8 cellular contexts compared by ENCODE assay signal in the genomic region with DNA sequence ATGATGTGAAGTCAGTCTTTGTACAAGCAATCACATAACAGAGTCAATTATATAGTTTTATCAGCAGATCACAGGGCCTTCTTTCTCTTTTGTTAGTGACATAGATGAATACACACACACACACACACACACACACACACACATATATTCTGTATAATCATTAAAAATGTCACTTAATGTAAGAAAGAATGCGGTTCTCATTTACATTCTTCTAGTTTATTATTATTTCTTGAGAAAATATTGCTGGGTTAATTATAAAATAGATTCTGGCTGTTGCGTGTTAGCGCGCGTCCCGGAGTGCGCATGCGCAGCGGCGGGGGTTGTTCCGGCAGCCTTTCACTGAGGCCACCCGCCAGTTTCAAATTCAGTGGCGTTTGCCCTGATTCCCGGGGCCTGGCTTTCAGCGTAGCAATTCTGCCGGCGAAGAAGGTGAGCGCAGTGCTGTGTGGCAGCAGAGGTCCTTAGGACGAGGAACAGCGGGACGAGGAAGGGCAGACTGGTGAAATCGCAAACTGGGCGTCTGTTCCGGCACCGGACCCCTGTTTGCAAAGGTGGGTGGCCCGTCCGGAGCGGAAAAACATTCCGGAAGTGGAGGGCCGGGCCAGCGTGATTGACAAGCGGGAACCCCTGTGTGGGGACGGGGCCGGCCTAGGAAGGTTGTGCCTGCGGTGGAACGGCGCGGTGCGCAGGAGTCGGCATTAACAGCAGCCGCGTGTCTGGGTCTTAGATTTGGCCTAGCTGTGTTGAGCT.
DNase-seq lines count a peak whose midpoint lies in the region; ATAC-seq, FAIRE-seq and TF ChIP-seq lines count a peak whose summit lies in the region.
"Not testable (repeated sequence)": the region's sequence is repeated elsewhere in the genome, so short reads cannot be mapped to it uniquely, and the experiment has no call there.

No MANE protein-coding gene starts in this region.

- H3K27me3 ChIP-seq in SJSA1 (replicated peaks), result not testable (repeated sequence)

- DNase-seq in DMS153 treated with DMSO at 0.1 percent for 48 hours (lab: John Stamatoyannopoulos, UW; ENCODE audit: unreplicated experiment) (peak; percentile 69), NAMALWA (ENCODE audit: low spot score) (peak; percentile 89), SJSA1 (ENCODE audit: low read depth in 1 of 2, low spot score in 2 of 2) (peak; percentile 83 to 87), fibroblast of the aortic adventitia (ENCODE audit: low read depth) (peak; percentile 57), natural killer cell (peak; percentile 63)
- DNase-seq in H54 (ENCODE audit: insufficient read length, low spot score), result not testable (repeated sequence)
- DNase-seq in activated effector memory CD4-positive, alpha-beta T cell treated with anti-CD3 and anti-CD28 coated beads, Interleukin-2, amount 50 U/mL, for 16 hours, result peak; percentile 91
- DNase-seq in stimulated activated CD8-positive, alpha-beta memory T cell treated with anti-CD3 and anti-CD28 coated beads, Interleukin-7, amount 100 ng/mL, for 1 hour (ENCODE audit: low read depth in 2 of 2), result peak; percentile 48 to 55

- intact Hi-C loops in natural killer cell (cut with micrococcal nuclease), result not testable (repeated sequence)

- not testable (repeated sequence) for H3K36me3 Mint-ChIP-seq in natural killer cell

- TF ChIP-seq POLR2A in H54 (IDR thresholded peaks at IDR 0.05; ENCODE audit: low read depth, low read length), result not testable (repeated sequence)

- H3K4me3 ChIP-seq in SJSA1, result peak overlapping the region; percentile 49
- peak overlapping the region; percentile 10 for H3K4me3 ChIP-seq in fibroblast of the aortic adventitia (ENCODE audit: low read depth, low read length)

- peaks cover 12 to 20% of the 10 kb centered on the region in 2 donors for H3K27me3 Mint-ChIP-seq in natural killer cell (ENCODE audit: low read depth in 2 of 2)

- H3K4me1 Mint-ChIP-seq in natural killer cell, result not testable (repeated sequence)

- not testable (repeated sequence) for H3K4me1 ChIP-seq in SJSA1 (replicated peaks)

- H3K27ac ChIP-seq in SJSA1, result peak overlapping the region; percentile 74

- H3K4me3 Mint-ChIP-seq in natural killer cell, result peak overlapping the region; percentile 87

- peak; percentile 68 to 92 (median 75) for ATAC-seq in natural killer cell

- not testable (repeated sequence) for H3K9me3 ChIP-seq in SJSA1 (replicated peaks)

- FAIRE-seq in H54 (lab: Jason Lieb, UNC), result peak; percentile 85

- peak overlapping the region; percentile 38 to 67 for H3K27ac Mint-ChIP-seq in natural killer cell

- not testable (repeated sequence) for TF ChIP-seq CTCF in fibroblast of the aortic adventitia (IDR thresholded peaks at IDR 0.05; ENCODE audit: insufficient read depth, low read length); natural killer cell (IDR thresholded peaks at IDR 0.05)

- H3K36me3 ChIP-seq in SJSA1, result not testable (repeated sequence)

- H3K9me3 Mint-ChIP-seq in natural killer cell, result not testable (repeated sequence)
